In genomic region chr1:168234846-168235547, GRCh38 we compare ENCODE assay signal across 8 cellular contexts. TPM values are rescaled to one million over a fixed set of nuclear protein-coding genes. Genes with fewer than 3 reads are reported as not detected.
DNase-seq lines count a peak whose midpoint lies in the region; ATAC-seq and TF ChIP-seq lines count a peak whose summit lies in the region.

No MANE protein-coding gene starts in this region.

- peak overlapping the region; percentile 38 for H3K27ac Mint-ChIP-seq in CD8-positive, alpha-beta T cell

- H3K4me1 ChIP-seq in CD8-positive, alpha-beta T cell (ENCODE audit: insufficient read depth, low read length): peaks cover 2% of the 10 kb centered on the region

- ATAC-seq in CD8-positive, alpha-beta T cell: peak; percentile 98
- ATAC-seq in GM18909 (IDR thresholded peaks at IDR 0.05; ENCODE audit: poor library complexity, unreplicated experiment): peak; percentile 82
- ATAC-seq in HG03175 (IDR thresholded peaks at IDR 0.05; ENCODE audit: unreplicated experiment): peak; percentile 85
- ATAC-seq in left ventricle myocardium superior: peak; percentile 69

- H3K9me3 Mint-ChIP-seq in CD8-positive, alpha-beta T cell: no peaks in the 10 kb centered on the region

- H3K27me3 ChIP-seq in CD8-positive, alpha-beta T cell (ENCODE audit: insufficient read depth, low read length): no peaks in the 10 kb centered on the region

- H3K4me3 ChIP-seq in CD8-positive, alpha-beta T cell (ENCODE audit: low read depth, low read length): no peak overlapping the region

- H3K9me3 ChIP-seq in CD8-positive, alpha-beta T cell (ENCODE audit: low read length): no peaks in the 10 kb centered on the region

- no peak overlapping the region for H3K4me3 Mint-ChIP-seq in CD8-positive, alpha-beta T cell

- POLR2A ChIA-PET in CD8-positive, alpha-beta T cell (lab: Charles Lee): interaction anchor here (0.5 to 2.3 kb wide), 4 partner anchors 9 to 53 kb away, joined by 3 to 14 read pairs (median 4); partner anchors contain the start of gene SFT2D2

- intact Hi-C loops in CD8-positive, alpha-beta T cell (cut with DNase I, micrococcal nuclease): loop anchor here in 1 of 2 experiments (5.0 to 10.0 kb wide), 2 partner anchors 1117 to 1310 kb away; no protein-coding TSS in a partner anchor
- intact Hi-C loops in left ventricle myocardium superior (cut with micrococcal nuclease): no loop called here

- CTCF ChIA-PET in CD8-positive, alpha-beta T cell (lab: Charles Lee): interaction anchor here (0.8 to 2.1 kb wide), 11 partner anchors 8 to 1113 kb away, joined by 3 to 12 read pairs (median 4); no protein-coding TSS in a partner anchor

- TF ChIP-seq CTCF in CD8-positive, alpha-beta T cell (IDR thresholded peaks at IDR 0.05): peak; percentile 56

- H3K36me3 Mint-ChIP-seq in CD8-positive, alpha-beta T cell: peaks cover 91% of the 10 kb centered on the region

- no peaks in the 10 kb centered on the region for H3K27me3 Mint-ChIP-seq in CD8-positive, alpha-beta T cell (ENCODE audit: low read depth)

- peak in 3 of 7 experiments; percentile 20 to 36 (median 25) for DNase-seq in CD8-positive, alpha-beta T cell
- peak; percentile 80 for DNase-seq in NCI-H82 (lab: John Stamatoyannopoulos, UW)
- DNase-seq in activated gamma-delta T cell treated with anti-CD3 and anti-CD28 coated beads, Interleukin-2, amount 50 U/mL, for 16 hours (ENCODE audit: low read depth): peak; percentile 24
- no peak for DNase-seq in left ventricle myocardium superior
- DNase-seq in stimulated activated CD8-positive, alpha-beta memory T cell treated with anti-CD3 and anti-CD28 coated beads, Interleukin-4, amount 100 ng/mL, for 48 hours: peak; percentile 50
- no peak for DNase-seq in GOT3 (lab: John Stamatoyannopoulos, UW)

- H3K27ac ChIP-seq in CD8-positive, alpha-beta T cell (ENCODE audit: low read depth, low read length): no peak overlapping the region

- peaks cover 12% of the 10 kb centered on the region for H3K36me3 ChIP-seq in CD8-positive, alpha-beta T cell (ENCODE audit: insufficient read depth, low read length)

- peaks cover 48% of the 10 kb centered on the region for H3K4me1 Mint-ChIP-seq in CD8-positive, alpha-beta T cell (ENCODE audit: low read depth)

RNA-seq across cellular contexts. Expression of gene SFT2D2, which starts 9.2 kb away (rescaled TPM):
- total RNA-seq in CD8-positive, alpha-beta T cell: 10 to 100 TPM; 61.2 to 62.3 TPM
- 13.4 TPM for total RNA-seq in left ventricle myocardium superior

RNA-seq across cellular contexts. Expression of gene TBX19, which starts 45.7 kb away (rescaled TPM):
- total RNA-seq in CD8-positive, alpha-beta T cell: under 1 TPM; 0.69 to 0.76 TPM
- 0.55 TPM for total RNA-seq in left ventricle myocardium superior

RNA-seq across cellular contexts. Expression of gene TIPRL, which starts 56.2 kb away (rescaled TPM):
- 10 to 100 TPM; 15.0 to 18.3 TPM for total RNA-seq in CD8-positive, alpha-beta T cell
- 25.8 TPM for total RNA-seq in left ventricle myocardium superior

Comparison
In these comparisons a context has a peak if more than half of its experiments do, and no peak if none do; other contexts are left out.
1. DNase-seq: peak in NCI-H82 (single experiment), activated gamma-delta T cell treated with anti-CD3 and anti-CD28 coated beads, Interleukin-2, amount 50 U/mL, for 16 hours (single experiment) and stimulated activated CD8-positive, alpha-beta memory T cell treated with anti-CD3 and anti-CD28 coated beads, Interleukin-4, amount 100 ng/mL, for 48 hours (single experiment); none in left ventricle myocardium superior (single experiment) and GOT3 (single experiment).
2. Peak in every context shown above with its lines, with median percentiles within 50 percentile points of each other: ATAC-seq.